8 cellular contexts compared by ENCODE assay signal in genomic region chrX:65677954-65678469, GRCh38. TPM values are rescaled to one million over a fixed set of nuclear protein-coding genes. Genes with fewer than 3 reads are reported as not detected.
DNase-seq lines count a peak whose midpoint lies in the region; ATAC-seq and TF ChIP-seq lines count a peak whose summit lies in the region.

No MANE protein-coding gene starts in this region.

- POLR2A ChIA-PET in BJ (lab: Charles Lee): no interaction called here
- POLR2A ChIA-PET in PC-9 (lab: Charles Lee; ENCODE audit: unreplicated experiment): interaction anchor here (0.7 kb wide), 1 partner anchor 25 kb away, joined by 8 read pairs; no protein-coding TSS in a partner anchor

- H3K27me3 ChIP-seq in BJ (ENCODE audit: control insufficient read depth, insufficient read depth, low read length): no peaks in the 10 kb centered on the region
- no peaks in the 10 kb centered on the region for H3K27me3 ChIP-seq in PC-9 (ENCODE audit: insufficient read depth, low read depth)

- BruUV-seq in PC-9 (replicated peaks; lab: Mats Ljungman, UMichigan): no TSS peak

- H3K4me1 ChIP-seq in PC-9 (replicated peaks; ENCODE audit: insufficient read depth): peaks cover 34% of the 10 kb centered on the region

- no peak for TF ChIP-seq CTCF in BJ (IDR thresholded peaks at IDR 0.05; ENCODE audit: insufficient read depth, low read depth, low read length)
- no peak for TF ChIP-seq CTCF in PC-9 (conservative IDR thresholded peaks at IDR 0.05)
- no peak for TF ChIP-seq CTCF in epithelial cell of esophagus (IDR thresholded peaks at IDR 0.05; ENCODE audit: insufficient read depth, low read depth, low read length, missing control alignments)

- peaks cover 13% of the 10 kb centered on the region for H3F3A ChIP-seq in PC-9 (ENCODE audit: insufficient read depth, low read depth)

- intact Hi-C loops in PC-9 (cut with micrococcal nuclease; ENCODE audit: unreplicated experiment): no loop called here

- no peaks in the 10 kb centered on the region for H3K9me3 ChIP-seq in PC-9 (ENCODE audit: insufficient read depth, low read depth)

- peak overlapping the region; percentile 69 for H3K27ac ChIP-seq in PC-9

- peak; percentile 56 for DNase-seq in BJ (ENCODE audit: low read depth)
- DNase-seq in PC-9: peak; percentile 26 to 41
- peak; percentile 87 for DNase-seq in epithelial cell of esophagus (ENCODE audit: low read depth)
- peak; percentile 57 for DNase-seq in non-pigmented ciliary epithelial cell (ENCODE audit: low read depth)
- DNase-seq in NCI-H1930 (lab: John Stamatoyannopoulos, UW): no peak
- DNase-seq in cerebellar cortex (ENCODE audit: low spot score): no peak
- DNase-seq in NCI-H128 (lab: John Stamatoyannopoulos, UW; ENCODE audit: unreplicated experiment): no peak

- CTCF ChIA-PET in BJ (lab: Yijun Ruan, JAX) (no interaction called here), PC-9 (lab: Charles Lee) (no interaction called here)

- no peak for ATAC-seq in HG02642 (IDR thresholded peaks at IDR 0.05; ENCODE audit: poor library complexity, unreplicated experiment)

- H3K36me3 ChIP-seq in BJ (ENCODE audit: control insufficient read depth, insufficient read depth, low read length): no peaks in the 10 kb centered on the region
- no peaks in the 10 kb centered on the region for H3K36me3 ChIP-seq in PC-9 (ENCODE audit: low read depth)

- peaks cover 87% of the 10 kb centered on the region for H3K79me2 ChIP-seq in PC-9 (ENCODE audit: low read depth)

- no peaks in the 10 kb centered on the region for H3K9me2 ChIP-seq in PC-9 (ENCODE audit: insufficient read depth)

- H3K4me2 ChIP-seq in PC-9: peak overlapping the region; percentile 44

- H2AFZ ChIP-seq in PC-9: no peak overlapping the region

- no peak overlapping the region for H3K4me3 ChIP-seq in BJ (ENCODE audit: low read depth, low read length)
- H3K4me3 ChIP-seq in PC-9: no peak overlapping the region
- no peak overlapping the region for H3K4me3 ChIP-seq in epithelial cell of esophagus (ENCODE audit: low read length)

- H4K20me1 ChIP-seq in PC-9 (ENCODE audit: insufficient read depth): no peaks in the 10 kb centered on the region

RNA-seq across cellular contexts. Expression of gene MSN, which starts 10.6 kb away (rescaled TPM):
- 460 and 494 TPM in 2 replicates for polyA plus RNA-seq in BJ (2011; rRNA removed)
- polyA minus RNA-seq in BJ (2011; rRNA and poly(A)+ RNA removed): 301 and 429 TPM in 2 replicates
- 177 and 235 TPM in 2 replicates for total RNA-seq in PC-9 (2021)

Comparison
In these comparisons a context has a peak if more than half of its experiments do, and no peak if none do; other contexts are left out.
1. DNase-seq: peak in BJ (single experiment), PC-9 (2 of 2), epithelial cell of esophagus (single experiment) and non-pigmented ciliary epithelial cell (single experiment); none in NCI-H1930 (0 of 2), cerebellar cortex (single experiment) and NCI-H128 (single experiment).